Comparison of ENCODE assay signal across 12 cellular contexts in genomic region chr19:5765220-5765619, GRCh38. TPM values are rescaled to one million over a fixed set of nuclear protein-coding genes. Genes with fewer than 3 reads are reported as not detected.
"Had no signal": no experiment of that assay in that cellular context is flagged by ENCODE, and none has a peak within 500 bp of the region (broad histone marks: within the 10 kb centered on the region; RNA-seq: fewer than 3 reads in every experiment).

No MANE protein-coding gene starts in this region.

- H3K9ac ChIP-seq: GM23248, KMS-11 had no signal

- H3K27ac ChIP-seq: GM23248, HL-60, KMS-11 had no signal

- H3K9me3 ChIP-seq: HAP-1 had no signal

- H3K4me3 ChIP-seq: GM23248, HAP-1 had no signal

- H3K4me1 ChIP-seq: HAP-1 had no signal

- ATAC-seq: HCT116 had no signal

- H3K36me3 ChIP-seq: HAP-1 had no signal

- DNase-seq: GM23248, GOT3, H7, IMR-90, Karpas-422, KBM-7 had no signal

- H2AFZ ChIP-seq: GM23248 had no signal

- H3K4me2 ChIP-seq: KMS-11 had no signal

RNA-seq across cellular contexts. Expression of gene PRR22, which starts 19.3 kb away (rescaled TPM):
- total RNA-seq: GM23248, IMR-90 had no signal

RNA-seq across cellular contexts. Expression of gene NRTN, which starts 39.6 kb away (rescaled TPM):
- total RNA-seq: GM23248 had no signal
- polyA plus RNA-seq: GM23248 had no signal

RNA-seq across cellular contexts. Expression of gene CATSPERD, which starts 44.8 kb away (rescaled TPM):
- total RNA-seq: H4, HT1080, IMR-90 had no signal
- polyA plus RNA-seq: GM23248, IMR-90 had no signal
